ENCODE assay signal across 4 cellular contexts in the genomic region with DNA sequence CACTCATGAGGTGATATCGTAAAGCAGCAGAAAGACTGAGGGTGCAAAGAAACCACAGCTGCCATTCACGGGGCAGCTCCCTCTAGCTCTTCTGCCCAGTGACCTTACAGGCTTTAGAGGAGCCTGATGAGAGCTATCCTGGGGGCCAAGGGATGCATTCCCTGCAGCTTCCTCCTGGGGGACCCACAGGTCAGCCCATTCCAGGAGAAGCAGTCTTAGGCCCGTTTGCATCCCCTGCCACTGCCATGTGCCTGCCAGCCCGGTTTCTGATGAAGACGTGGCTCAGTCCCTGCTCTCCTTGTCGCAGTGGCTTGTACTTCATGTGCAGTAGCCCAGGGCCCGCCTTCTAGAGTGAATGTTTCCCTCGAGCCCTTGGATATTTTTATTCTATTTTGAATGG.
A peak's percentile ranks its signal among the peaks of the same experiment; 100 is the strongest.
TF ChIP-seq lines count a peak whose summit lies in the region.

No MANE protein-coding gene starts in this region.

TF ChIP-seq in SK-N-SH, 30 proteins besides CTCF, POLR2A, EP300 and RAD21:
- TF ChIP-seq RCOR1 (IDR thresholded peaks at IDR 0.05; ENCODE audit: low read length), result no peak
- TF ChIP-seq SIN3A (IDR thresholded peaks at IDR 0.05; ENCODE audit: borderline replicate concordance, low read depth, low read length), result no peak
- no peak for TF ChIP-seq RFX5 (IDR thresholded peaks at IDR 0.05; ENCODE audit: low read length)
- TF ChIP-seq TEAD4 (IDR thresholded peaks at IDR 0.05; ENCODE audit: borderline replicate concordance, insufficient read depth), result no peak
- no peak for TF ChIP-seq FOXM1 (IDR thresholded peaks at IDR 0.05; ENCODE audit: low read depth)
- no peak for TF ChIP-seq POLR2AphosphoS5 (IDR thresholded peaks at IDR 0.05; ENCODE audit: low read depth, low read length)
- no peak for TF ChIP-seq CHD2 (IDR thresholded peaks at IDR 0.05; ENCODE audit: low read length, partially characterized antibody)
- no peak for TF ChIP-seq GATA2 (CRISPR knock-in tag; IDR thresholded peaks at IDR 0.05)
- TF ChIP-seq TCF12 (IDR thresholded peaks at IDR 0.05), result no peak
- no peak for TF ChIP-seq EZH2phosphoT487 (IDR thresholded peaks at IDR 0.05; ENCODE audit: borderline replicate concordance, low read depth)
- TF ChIP-seq, protein P1, sequence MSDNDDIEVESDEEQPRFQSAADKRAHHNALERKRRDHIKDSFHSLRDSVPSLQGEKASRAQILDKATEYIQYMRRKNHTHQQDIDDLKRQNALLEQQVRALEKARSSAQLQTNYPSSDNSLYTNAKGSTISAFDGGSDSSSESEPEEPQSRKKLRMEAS (IDR thresholded peaks at IDR 0.05; ENCODE audit: low read depth), result no peak
- TF ChIP-seq JUND (IDR thresholded peaks at IDR 0.05), result no peak

TF ChIP-seq in SK-N-SH treated with all-trans-retinoic acid at 6 μM for 48 hours, 23 proteins besides CTCF, POLR2A, EP300 and RAD21 (continues in another document):
- TF ChIP-seq RARB (CRISPR knock-in tag; IDR thresholded peaks at IDR 0.05) (no peak), TOX (CRISPR knock-in tag; IDR thresholded peaks at IDR 0.05; ENCODE audit: borderline replicate concordance) (no peak), PPARA (CRISPR knock-in tag; IDR thresholded peaks at IDR 0.05; ENCODE audit: borderline replicate concordance) (no peak), GLIS3 (CRISPR knock-in tag; IDR thresholded peaks at IDR 0.05) (no peak), SNAI2 (CRISPR knock-in tag; IDR thresholded peaks at IDR 0.05) (no peak)
- TF ChIP-seq, protein P2, sequence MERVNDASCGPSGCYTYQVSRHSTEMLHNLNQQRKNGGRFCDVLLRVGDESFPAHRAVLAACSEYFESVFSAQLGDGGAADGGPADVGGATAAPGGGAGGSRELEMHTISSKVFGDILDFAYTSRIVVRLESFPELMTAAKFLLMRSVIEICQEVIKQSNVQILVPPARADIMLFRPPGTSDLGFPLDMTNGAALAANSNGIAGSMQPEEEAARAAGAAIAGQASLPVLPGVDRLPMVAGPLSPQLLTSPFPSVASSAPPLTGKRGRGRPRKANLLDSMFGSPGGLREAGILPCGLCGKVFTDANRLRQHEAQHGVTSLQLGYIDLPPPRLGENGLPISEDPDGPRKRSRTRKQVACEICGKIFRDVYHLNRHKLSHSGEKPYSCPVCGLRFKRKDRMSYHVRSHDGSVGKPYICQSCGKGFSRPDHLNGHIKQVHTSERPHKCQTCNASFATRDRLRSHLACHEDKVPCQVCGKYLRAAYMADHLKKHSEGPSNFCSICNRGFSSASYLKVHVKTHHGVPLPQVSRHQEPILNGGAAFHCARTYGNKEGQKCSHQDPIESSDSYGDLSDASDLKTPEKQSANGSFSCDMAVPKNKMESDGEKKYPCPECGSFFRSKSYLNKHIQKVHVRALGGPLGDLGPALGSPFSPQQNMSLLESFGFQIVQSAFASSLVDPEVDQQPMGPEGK (CRISPR knock-in tag; IDR thresholded peaks at IDR 0.05; ENCODE audit: borderline replicate concordance), result no peak
- TF ChIP-seq, protein P3, sequence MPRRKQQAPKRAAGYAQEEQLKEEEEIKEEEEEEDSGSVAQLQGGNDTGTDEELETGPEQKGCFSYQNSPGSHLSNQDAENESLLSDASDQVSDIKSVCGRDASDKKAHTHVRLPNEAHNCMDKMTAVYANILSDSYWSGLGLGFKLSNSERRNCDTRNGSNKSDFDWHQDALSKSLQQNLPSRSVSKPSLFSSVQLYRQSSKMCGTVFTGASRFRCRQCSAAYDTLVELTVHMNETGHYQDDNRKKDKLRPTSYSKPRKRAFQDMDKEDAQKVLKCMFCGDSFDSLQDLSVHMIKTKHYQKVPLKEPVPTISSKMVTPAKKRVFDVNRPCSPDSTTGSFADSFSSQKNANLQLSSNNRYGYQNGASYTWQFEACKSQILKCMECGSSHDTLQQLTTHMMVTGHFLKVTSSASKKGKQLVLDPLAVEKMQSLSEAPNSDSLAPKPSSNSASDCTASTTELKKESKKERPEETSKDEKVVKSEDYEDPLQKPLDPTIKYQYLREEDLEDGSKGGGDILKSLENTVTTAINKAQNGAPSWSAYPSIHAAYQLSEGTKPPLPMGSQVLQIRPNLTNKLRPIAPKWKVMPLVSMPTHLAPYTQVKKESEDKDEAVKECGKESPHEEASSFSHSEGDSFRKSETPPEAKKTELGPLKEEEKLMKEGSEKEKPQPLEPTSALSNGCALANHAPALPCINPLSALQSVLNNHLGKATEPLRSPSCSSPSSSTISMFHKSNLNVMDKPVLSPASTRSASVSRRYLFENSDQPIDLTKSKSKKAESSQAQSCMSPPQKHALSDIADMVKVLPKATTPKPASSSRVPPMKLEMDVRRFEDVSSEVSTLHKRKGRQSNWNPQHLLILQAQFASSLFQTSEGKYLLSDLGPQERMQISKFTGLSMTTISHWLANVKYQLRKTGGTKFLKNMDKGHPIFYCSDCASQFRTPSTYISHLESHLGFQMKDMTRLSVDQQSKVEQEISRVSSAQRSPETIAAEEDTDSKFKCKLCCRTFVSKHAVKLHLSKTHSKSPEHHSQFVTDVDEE (CRISPR knock-in tag; IDR thresholded peaks at IDR 0.05), result no peak

TF ChIP-seq in Ishikawa, 13 proteins besides CTCF, POLR2A, EP300 and RAD21:
- TF ChIP-seq CEBPB (IDR thresholded peaks at IDR 0.05) (no peak), EGR1 (IDR thresholded peaks at IDR 0.05) (no peak), FOXM1 (IDR thresholded peaks at IDR 0.05; ENCODE audit: borderline replicate concordance, low read depth) (no peak), NFIC (IDR thresholded peaks at IDR 0.05) (no peak), CREB1 (IDR thresholded peaks at IDR 0.05; ENCODE audit: low read depth) (no peak), TCF12 (IDR thresholded peaks at IDR 0.05; ENCODE audit: low read depth) (no peak)
- TF ChIP-seq, protein P4, sequence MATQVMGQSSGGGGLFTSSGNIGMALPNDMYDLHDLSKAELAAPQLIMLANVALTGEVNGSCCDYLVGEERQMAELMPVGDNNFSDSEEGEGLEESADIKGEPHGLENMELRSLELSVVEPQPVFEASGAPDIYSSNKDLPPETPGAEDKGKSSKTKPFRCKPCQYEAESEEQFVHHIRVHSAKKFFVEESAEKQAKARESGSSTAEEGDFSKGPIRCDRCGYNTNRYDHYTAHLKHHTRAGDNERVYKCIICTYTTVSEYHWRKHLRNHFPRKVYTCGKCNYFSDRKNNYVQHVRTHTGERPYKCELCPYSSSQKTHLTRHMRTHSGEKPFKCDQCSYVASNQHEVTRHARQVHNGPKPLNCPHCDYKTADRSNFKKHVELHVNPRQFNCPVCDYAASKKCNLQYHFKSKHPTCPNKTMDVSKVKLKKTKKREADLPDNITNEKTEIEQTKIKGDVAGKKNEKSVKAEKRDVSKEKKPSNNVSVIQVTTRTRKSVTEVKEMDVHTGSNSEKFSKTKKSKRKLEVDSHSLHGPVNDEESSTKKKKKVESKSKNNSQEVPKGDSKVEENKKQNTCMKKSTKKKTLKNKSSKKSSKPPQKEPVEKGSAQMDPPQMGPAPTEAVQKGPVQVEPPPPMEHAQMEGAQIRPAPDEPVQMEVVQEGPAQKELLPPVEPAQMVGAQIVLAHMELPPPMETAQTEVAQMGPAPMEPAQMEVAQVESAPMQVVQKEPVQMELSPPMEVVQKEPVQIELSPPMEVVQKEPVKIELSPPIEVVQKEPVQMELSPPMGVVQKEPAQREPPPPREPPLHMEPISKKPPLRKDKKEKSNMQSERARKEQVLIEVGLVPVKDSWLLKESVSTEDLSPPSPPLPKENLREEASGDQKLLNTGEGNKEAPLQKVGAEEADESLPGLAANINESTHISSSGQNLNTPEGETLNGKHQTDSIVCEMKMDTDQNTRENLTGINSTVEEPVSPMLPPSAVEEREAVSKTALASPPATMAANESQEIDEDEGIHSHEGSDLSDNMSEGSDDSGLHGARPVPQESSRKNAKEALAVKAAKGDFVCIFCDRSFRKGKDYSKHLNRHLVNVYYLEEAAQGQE (IDR thresholded peaks at IDR 0.05; ENCODE audit: low read depth), result no peak
- TF ChIP-seq, protein P5, sequence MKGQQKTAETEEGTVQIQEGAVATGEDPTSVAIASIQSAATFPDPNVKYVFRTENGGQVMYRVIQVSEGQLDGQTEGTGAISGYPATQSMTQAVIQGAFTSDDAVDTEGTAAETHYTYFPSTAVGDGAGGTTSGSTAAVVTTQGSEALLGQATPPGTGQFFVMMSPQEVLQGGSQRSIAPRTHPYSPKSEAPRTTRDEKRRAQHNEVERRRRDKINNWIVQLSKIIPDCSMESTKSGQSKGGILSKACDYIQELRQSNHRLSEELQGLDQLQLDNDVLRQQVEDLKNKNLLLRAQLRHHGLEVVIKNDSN (IDR thresholded peaks at IDR 0.05), result no peak

TF ChIP-seq in H1, 55 proteins besides CTCF, POLR2A, EP300 and RAD21:
- TF ChIP-seq CBX8 (IDR thresholded peaks at IDR 0.05; ENCODE audit: borderline replicate concordance, low read depth, low read length) (no peak), TEAD4 (IDR thresholded peaks at IDR 0.05; ENCODE audit: low read depth, low read length) (peak; percentile 70), RBBP5 (IDR thresholded peaks at IDR 0.05; ENCODE audit: borderline replicate concordance, low read depth, low read length) (no peak)
- TF ChIP-seq, protein P6, sequence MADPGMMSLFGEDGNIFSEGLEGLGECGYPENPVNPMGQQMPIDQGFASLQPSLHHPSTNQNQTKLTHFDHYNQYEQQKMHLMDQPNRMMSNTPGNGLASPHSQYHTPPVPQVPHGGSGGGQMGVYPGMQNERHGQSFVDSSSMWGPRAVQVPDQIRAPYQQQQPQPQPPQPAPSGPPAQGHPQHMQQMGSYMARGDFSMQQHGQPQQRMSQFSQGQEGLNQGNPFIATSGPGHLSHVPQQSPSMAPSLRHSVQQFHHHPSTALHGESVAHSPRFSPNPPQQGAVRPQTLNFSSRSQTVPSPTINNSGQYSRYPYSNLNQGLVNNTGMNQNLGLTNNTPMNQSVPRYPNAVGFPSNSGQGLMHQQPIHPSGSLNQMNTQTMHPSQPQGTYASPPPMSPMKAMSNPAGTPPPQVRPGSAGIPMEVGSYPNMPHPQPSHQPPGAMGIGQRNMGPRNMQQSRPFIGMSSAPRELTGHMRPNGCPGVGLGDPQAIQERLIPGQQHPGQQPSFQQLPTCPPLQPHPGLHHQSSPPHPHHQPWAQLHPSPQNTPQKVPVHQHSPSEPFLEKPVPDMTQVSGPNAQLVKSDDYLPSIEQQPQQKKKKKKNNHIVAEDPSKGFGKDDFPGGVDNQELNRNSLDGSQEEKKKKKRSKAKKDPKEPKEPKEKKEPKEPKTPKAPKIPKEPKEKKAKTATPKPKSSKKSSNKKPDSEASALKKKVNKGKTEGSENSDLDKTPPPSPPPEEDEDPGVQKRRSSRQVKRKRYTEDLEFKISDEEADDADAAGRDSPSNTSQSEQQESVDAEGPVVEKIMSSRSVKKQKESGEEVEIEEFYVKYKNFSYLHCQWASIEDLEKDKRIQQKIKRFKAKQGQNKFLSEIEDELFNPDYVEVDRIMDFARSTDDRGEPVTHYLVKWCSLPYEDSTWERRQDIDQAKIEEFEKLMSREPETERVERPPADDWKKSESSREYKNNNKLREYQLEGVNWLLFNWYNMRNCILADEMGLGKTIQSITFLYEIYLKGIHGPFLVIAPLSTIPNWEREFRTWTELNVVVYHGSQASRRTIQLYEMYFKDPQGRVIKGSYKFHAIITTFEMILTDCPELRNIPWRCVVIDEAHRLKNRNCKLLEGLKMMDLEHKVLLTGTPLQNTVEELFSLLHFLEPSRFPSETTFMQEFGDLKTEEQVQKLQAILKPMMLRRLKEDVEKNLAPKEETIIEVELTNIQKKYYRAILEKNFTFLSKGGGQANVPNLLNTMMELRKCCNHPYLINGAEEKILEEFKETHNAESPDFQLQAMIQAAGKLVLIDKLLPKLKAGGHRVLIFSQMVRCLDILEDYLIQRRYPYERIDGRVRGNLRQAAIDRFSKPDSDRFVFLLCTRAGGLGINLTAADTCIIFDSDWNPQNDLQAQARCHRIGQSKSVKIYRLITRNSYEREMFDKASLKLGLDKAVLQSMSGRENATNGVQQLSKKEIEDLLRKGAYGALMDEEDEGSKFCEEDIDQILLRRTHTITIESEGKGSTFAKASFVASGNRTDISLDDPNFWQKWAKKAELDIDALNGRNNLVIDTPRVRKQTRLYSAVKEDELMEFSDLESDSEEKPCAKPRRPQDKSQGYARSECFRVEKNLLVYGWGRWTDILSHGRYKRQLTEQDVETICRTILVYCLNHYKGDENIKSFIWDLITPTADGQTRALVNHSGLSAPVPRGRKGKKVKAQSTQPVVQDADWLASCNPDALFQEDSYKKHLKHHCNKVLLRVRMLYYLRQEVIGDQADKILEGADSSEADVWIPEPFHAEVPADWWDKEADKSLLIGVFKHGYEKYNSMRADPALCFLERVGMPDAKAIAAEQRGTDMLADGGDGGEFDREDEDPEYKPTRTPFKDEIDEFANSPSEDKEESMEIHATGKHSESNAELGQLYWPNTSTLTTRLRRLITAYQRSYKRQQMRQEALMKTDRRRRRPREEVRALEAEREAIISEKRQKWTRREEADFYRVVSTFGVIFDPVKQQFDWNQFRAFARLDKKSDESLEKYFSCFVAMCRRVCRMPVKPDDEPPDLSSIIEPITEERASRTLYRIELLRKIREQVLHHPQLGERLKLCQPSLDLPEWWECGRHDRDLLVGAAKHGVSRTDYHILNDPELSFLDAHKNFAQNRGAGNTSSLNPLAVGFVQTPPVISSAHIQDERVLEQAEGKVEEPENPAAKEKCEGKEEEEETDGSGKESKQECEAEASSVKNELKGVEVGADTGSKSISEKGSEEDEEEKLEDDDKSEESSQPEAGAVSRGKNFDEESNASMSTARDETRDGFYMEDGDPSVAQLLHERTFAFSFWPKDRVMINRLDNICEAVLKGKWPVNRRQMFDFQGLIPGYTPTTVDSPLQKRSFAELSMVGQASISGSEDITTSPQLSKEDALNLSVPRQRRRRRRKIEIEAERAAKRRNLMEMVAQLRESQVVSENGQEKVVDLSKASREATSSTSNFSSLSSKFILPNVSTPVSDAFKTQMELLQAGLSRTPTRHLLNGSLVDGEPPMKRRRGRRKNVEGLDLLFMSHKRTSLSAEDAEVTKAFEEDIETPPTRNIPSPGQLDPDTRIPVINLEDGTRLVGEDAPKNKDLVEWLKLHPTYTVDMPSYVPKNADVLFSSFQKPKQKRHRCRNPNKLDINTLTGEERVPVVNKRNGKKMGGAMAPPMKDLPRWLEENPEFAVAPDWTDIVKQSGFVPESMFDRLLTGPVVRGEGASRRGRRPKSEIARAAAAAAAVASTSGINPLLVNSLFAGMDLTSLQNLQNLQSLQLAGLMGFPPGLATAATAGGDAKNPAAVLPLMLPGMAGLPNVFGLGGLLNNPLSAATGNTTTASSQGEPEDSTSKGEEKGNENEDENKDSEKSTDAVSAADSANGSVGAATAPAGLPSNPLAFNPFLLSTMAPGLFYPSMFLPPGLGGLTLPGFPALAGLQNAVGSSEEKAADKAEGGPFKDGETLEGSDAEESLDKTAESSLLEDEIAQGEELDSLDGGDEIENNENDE (IDR thresholded peaks at IDR 0.05; ENCODE audit: insufficient replicate concordance, low read length), result no peak
- TF ChIP-seq, protein P1 (IDR thresholded peaks at IDR 0.05), result peak; percentile 97
- TF ChIP-seq, protein P7, sequence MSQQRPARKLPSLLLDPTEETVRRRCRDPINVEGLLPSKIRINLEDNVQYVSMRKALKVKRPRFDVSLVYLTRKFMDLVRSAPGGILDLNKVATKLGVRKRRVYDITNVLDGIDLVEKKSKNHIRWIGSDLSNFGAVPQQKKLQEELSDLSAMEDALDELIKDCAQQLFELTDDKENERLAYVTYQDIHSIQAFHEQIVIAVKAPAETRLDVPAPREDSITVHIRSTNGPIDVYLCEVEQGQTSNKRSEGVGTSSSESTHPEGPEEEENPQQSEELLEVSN (IDR thresholded peaks at IDR 0.05), result peak; percentile 86
